ENCODE assay signal across 9 cellular contexts in genomic region chr1:200741808-200742207, GRCh38. TPM values are rescaled to one million over a fixed set of nuclear protein-coding genes. Genes with fewer than 3 reads are reported as not detected.
DNase-seq lines count a peak whose midpoint lies in the region; ATAC-seq and TF ChIP-seq lines count a peak whose summit lies in the region.
"Had no signal": no experiment of that assay in that cellular context is flagged by ENCODE, and none has a peak within 500 bp of the region (broad histone marks: within the 10 kb centered on the region; RNA-seq: fewer than 3 reads in every experiment).

No MANE protein-coding gene starts in this region.

- no peak overlapping the region for H4K91ac ChIP-seq in neuronal stem cell (ENCODE audit: low read depth, low read length, poor library complexity)

- H3K27ac ChIP-seq in neuronal stem cell (replicated peaks; ENCODE audit: low read length): no peak overlapping the region

- no CpG with 5 or more reads among the region's 2 CpGs for WGBS in neuronal stem cell (ENCODE audit: extremely low coverage in 2 of 2, insufficient read length in 2 of 2, insufficient replicate concordance in 1 of 2), 2 donors

- no peak overlapping the region for H3K9ac ChIP-seq in Loucy (ENCODE audit: low read depth, low read length, poor library complexity, severe bottlenecking)
- no peak overlapping the region for H3K9ac ChIP-seq in endocrine pancreas (ENCODE audit: control insufficient read depth, insufficient read depth, low read length)
- H3K9ac ChIP-seq in neuronal stem cell (ENCODE audit: low read depth, low read length, poor library complexity): no peak overlapping the region

- POLR2A ChIA-PET in Caco-2 (lab: Charles Lee): no interaction called here

- H3K27ac Mint-ChIP-seq in Caco-2 (ENCODE audit: unreplicated experiment) (no peak overlapping the region), osteocyte (ENCODE audit: unreplicated experiment) (no peak overlapping the region)

- no peak overlapping the region for H3K18ac ChIP-seq in neuronal stem cell (ENCODE audit: low read length)

- H3K79me1 ChIP-seq in neuronal stem cell (ENCODE audit: low read depth, low read length): no peaks in the 10 kb centered on the region

- no peak overlapping the region for H2BK12ac ChIP-seq in neuronal stem cell (ENCODE audit: low read length)

- DNase-seq in Caco-2 (no peak), osteocyte (ENCODE audit: extremely low spot score, unreplicated experiment) (no peak), neuronal stem cell (ENCODE audit: low spot score) (no peak), T-helper 9 cell (no peak)
- DNase-seq: NCI-H1092 had no signal

- intact Hi-C loops in Caco-2 (cut with micrococcal nuclease; ENCODE audit: unreplicated experiment): loop anchor here (2.0 to 5.0 kb wide), 2 partner anchors 61 to 120 kb away; partner anchors contain the start of gene KIF14

- H3K23ac ChIP-seq in neuronal stem cell (ENCODE audit: low read depth, low read length, poor library complexity): no peak overlapping the region

- H2AK5ac ChIP-seq in neuronal stem cell (ENCODE audit: low read depth, low read length): no peak overlapping the region

- H3K9me3 ChIP-seq in Caco-2 (no peaks in the 10 kb centered on the region), Loucy (ENCODE audit: insufficient read depth, low read depth, low read length) (no peaks in the 10 kb centered on the region), endocrine pancreas (ENCODE audit: control insufficient read depth, low read length) (no peaks in the 10 kb centered on the region), neuronal stem cell (replicated peaks in 1 of 2; ENCODE audit: control insufficient read depth in 2 of 2, insufficient read depth in 1 of 2, low read depth in 1 of 2, low read length in 2 of 2) (peaks cover 2 to 6% of the 10 kb centered on the region in 2 donors)

- H3K4me1 Mint-ChIP-seq in Caco-2 (ENCODE audit: low read depth, unreplicated experiment) (peaks cover 29% of the 10 kb centered on the region), osteocyte (ENCODE audit: unreplicated experiment) (peaks cover 54% of the 10 kb centered on the region)

- H3K36me3 Mint-ChIP-seq in Caco-2 (ENCODE audit: insufficient read depth, unreplicated experiment) (peaks cover 25% of the 10 kb centered on the region), osteocyte (ENCODE audit: unreplicated experiment) (peaks cover 9% of the 10 kb centered on the region)

- no peak overlapping the region for H3K4me3 ChIP-seq in Caco-2 (ENCODE audit: low read depth, low read length)
- H3K4me3 ChIP-seq in Loucy (ENCODE audit: low read length, poor library complexity, severe bottlenecking): no peak overlapping the region
- H3K4me3 ChIP-seq in endocrine pancreas (ENCODE audit: control insufficient read depth, insufficient read depth, low read length): peak overlapping the region; percentile 93
- peak overlapping the region in 1 of 2 donors; percentile 70 for H3K4me3 ChIP-seq in neuronal stem cell (ENCODE audit: low read length in 2 of 2)

- H3K27me3 Mint-ChIP-seq in Caco-2 (ENCODE audit: insufficient read depth, unreplicated experiment) (no peaks in the 10 kb centered on the region), osteocyte (ENCODE audit: unreplicated experiment) (no peaks in the 10 kb centered on the region)

- no peak overlapping the region for H3K14ac ChIP-seq in neuronal stem cell (ENCODE audit: low read length)

- H3K79me2 ChIP-seq in Loucy (ENCODE audit: insufficient read depth, low read length): no peaks in the 10 kb centered on the region

- CTCF ChIA-PET in Caco-2 (lab: Charles Lee): no interaction called here

- TF ChIP-seq CTCF in Caco-2 (IDR thresholded peaks at IDR 0.05; ENCODE audit: insufficient read depth in 1 of 2, low read depth in 1 of 2, low read length in 1 of 2, severe bottlenecking in 1 of 2, unreplicated experiment in 1 of 2): no peak
- TF ChIP-seq CTCF in Loucy (conservative IDR thresholded peaks at IDR 0.05; ENCODE audit: low read length): no peak
- no peak for TF ChIP-seq CTCF in osteocyte (IDR thresholded peaks at IDR 0.05)

- H3K9me2 ChIP-seq in Loucy (replicated peaks; ENCODE audit: low read depth, low read length): no peaks in the 10 kb centered on the region

- H3K4me3 Mint-ChIP-seq in Caco-2 (ENCODE audit: unreplicated experiment) (peak overlapping the region; percentile 93), osteocyte (ENCODE audit: unreplicated experiment) (peak overlapping the region; percentile 87)

- H3K4ac ChIP-seq in neuronal stem cell (ENCODE audit: low read length): no peak overlapping the region

- H2BK15ac ChIP-seq in neuronal stem cell (ENCODE audit: low read length): no peak overlapping the region

- H3K36me3 ChIP-seq in Caco-2 (ENCODE audit: control insufficient read depth, insufficient read depth, low read length): no peaks in the 10 kb centered on the region
- no peaks in the 10 kb centered on the region for H3K36me3 ChIP-seq in Loucy (ENCODE audit: insufficient read depth, low read length)
- H3K36me3 ChIP-seq in endocrine pancreas (ENCODE audit: control insufficient read depth, insufficient read depth, low read length): no peaks in the 10 kb centered on the region
- peaks cover 0 to 18% of the 10 kb centered on the region in 2 donors for H3K36me3 ChIP-seq in neuronal stem cell (replicated peaks in 1 of 2; ENCODE audit: control insufficient read depth in 2 of 2, insufficient read depth in 2 of 2, low read length in 2 of 2)

- no peak for ATAC-seq in GM21381 (IDR thresholded peaks at IDR 0.05; ENCODE audit: unreplicated experiment)
- ATAC-seq in HG03469 (IDR thresholded peaks at IDR 0.05; ENCODE audit: unreplicated experiment): no peak

- H3K27me3 ChIP-seq in Caco-2 (replicated peaks; ENCODE audit: control insufficient read depth, insufficient read depth, low read length) (no peaks in the 10 kb centered on the region), Loucy (ENCODE audit: insufficient read depth, low read length, poor library complexity, severe bottlenecking) (no peaks in the 10 kb centered on the region), endocrine pancreas (ENCODE audit: control insufficient read depth, insufficient read depth, low read length) (no peaks in the 10 kb centered on the region), neuronal stem cell (ENCODE audit: control insufficient read depth in 3 of 3, insufficient read depth in 3 of 3, low read depth in 1 of 3, low read length in 3 of 3) (no peaks in the 10 kb centered on the region)

- peak overlapping the region; percentile 82 for H3K4me2 ChIP-seq in Loucy (ENCODE audit: low read depth, low read length, poor library complexity, severe bottlenecking)
- no peak overlapping the region for H3K4me2 ChIP-seq in neuronal stem cell (ENCODE audit: insufficient read depth, low read length, poor library complexity, severe bottlenecking)

- H3K9me3 Mint-ChIP-seq in Caco-2 (ENCODE audit: unreplicated experiment): no peaks in the 10 kb centered on the region
- peaks cover 5% of the 10 kb centered on the region for H3K9me3 Mint-ChIP-seq in osteocyte (ENCODE audit: unreplicated experiment)

- H3K4me1 ChIP-seq in Caco-2 (peaks cover 11% of the 10 kb centered on the region), Loucy (ENCODE audit: insufficient read depth, low read length, poor library complexity, severe bottlenecking) (peaks cover 38% of the 10 kb centered on the region), endocrine pancreas (ENCODE audit: control insufficient read depth, insufficient read depth, low read length) (peaks cover 20% of the 10 kb centered on the region), neuronal stem cell (ENCODE audit: control insufficient read depth in 2 of 2, insufficient read depth in 1 of 2, low read depth in 1 of 2, low read length in 2 of 2) (peaks cover 7 to 14% of the 10 kb centered on the region in 2 donors)

- H2AFZ ChIP-seq in Loucy (ENCODE audit: low read length): no peak overlapping the region
- H2AFZ ChIP-seq in neuronal stem cell (ENCODE audit: low read length): no peak overlapping the region

- H2BK120ac ChIP-seq in neuronal stem cell (ENCODE audit: low read depth, low read length): no peak overlapping the region

- H4K8ac ChIP-seq in neuronal stem cell (ENCODE audit: low read depth, low read length): no peak overlapping the region

- BruUV-seq in Caco-2 (replicated peaks; lab: Mats Ljungman, UMichigan): no TSS peak

- H3F3A ChIP-seq in Loucy (ENCODE audit: low read depth): 0 out of 2 replicates have a peak, but pooled peaks cover 3% of the 10 kb centered on the region

- H4K20me1 ChIP-seq in Loucy (ENCODE audit: insufficient read depth, low read length, poor library complexity, severe bottlenecking): no peaks in the 10 kb centered on the region

- H2BK5ac ChIP-seq in neuronal stem cell (ENCODE audit: low read length): no peak overlapping the region

RNA-seq across cellular contexts. Expression of gene CAMSAP2, which starts 3.1 kb away (rescaled TPM):
- total RNA-seq in Caco-2 (2022) (23.4 and 24.4 TPM in 2 replicates), osteocyte (44.7 and 47.8 TPM in 2 replicates)
- polyA plus RNA-seq in neuronal stem cell (2013, experiment 1 of 2): 21.2 TPM
- polyA plus RNA-seq in neuronal stem cell (2013, experiment 2 of 2): 21.8 TPM
